In the genomic region with DNA sequence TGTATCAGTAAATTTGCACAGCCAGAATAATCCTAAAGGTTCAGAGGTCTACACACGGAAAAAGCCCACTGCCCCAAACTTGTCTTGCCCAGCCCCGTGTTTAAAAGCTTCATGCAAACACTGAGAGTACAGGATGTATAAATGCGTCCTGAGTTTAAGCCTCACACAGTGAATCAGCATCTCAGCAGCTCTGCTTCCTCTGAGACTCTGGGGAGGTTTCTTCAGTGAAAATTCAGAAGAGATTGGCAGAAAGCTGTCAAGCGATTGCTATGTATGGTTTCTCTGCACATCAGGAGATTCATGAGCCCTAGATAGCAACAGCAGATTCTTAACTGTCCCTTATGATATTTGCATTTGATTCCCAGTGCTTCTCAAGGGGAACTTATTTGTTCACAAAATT, we compare ENCODE assay signal across 10 cellular contexts. TPM values are rescaled to one million over a fixed set of nuclear protein-coding genes. Genes with fewer than 3 reads are reported as not detected.
A peak's percentile ranks its signal among the peaks of the same experiment; 100 is the strongest.
DNase-seq lines count a peak whose midpoint lies in the region; ATAC-seq and TF ChIP-seq lines count a peak whose summit lies in the region.
"Had no signal": no experiment of that assay in that cellular context is flagged by ENCODE, and none has a peak within 500 bp of the region (broad histone marks: within the 10 kb centered on the region; RNA-seq: fewer than 3 reads in every experiment).

No MANE protein-coding gene starts in this region.

- H3K9ac ChIP-seq in neural progenitor cell, result no peak overlapping the region

- TF ChIP-seq CTCF in GM12865 (IDR thresholded peaks at IDR 0.05; ENCODE audit: insufficient read depth, low read depth, low read length, missing control alignments) (no peak), neural progenitor cell (IDR thresholded peaks at IDR 0.05) (no peak)

- peaks cover 6% of the 10 kb centered on the region for H3F3A ChIP-seq in neural progenitor cell (ENCODE audit: low read depth)

- H3K27ac Mint-ChIP-seq in neural progenitor cell, result peak overlapping the region; percentile 35
- H3K27ac Mint-ChIP-seq: T-helper 1 cell treated with Interleukin-12 subunit alpha and Interleukin-12 subunit beta and Interleukin-4 antibody, amounts not matched to agents 30 μg/mL and 1 μg/mL, for 36 hours had no signal

- no peak overlapping the region for H3K27ac ChIP-seq in neural progenitor cell
- H3K27ac ChIP-seq: ascending aorta had no signal

- H3K9me3 ChIP-seq in neural progenitor cell (ENCODE audit: low read depth), result no peaks in the 10 kb centered on the region
- H3K9me3 ChIP-seq: ascending aorta had no signal

- ATAC-seq in GM18870 (IDR thresholded peaks at IDR 0.05; ENCODE audit: unreplicated experiment), result no peak
- ATAC-seq in GM21528 (IDR thresholded peaks at IDR 0.05; ENCODE audit: low FRiP score, unreplicated experiment), result no peak

- no peak overlapping the region for H3K4me3 Mint-ChIP-seq in neural progenitor cell
- H3K4me3 Mint-ChIP-seq: T-helper 1 cell treated with Interleukin-12 subunit alpha and Interleukin-12 subunit beta and Interleukin-4 antibody, amounts not matched to agents 30 μg/mL and 1 μg/mL, for 36 hours had no signal

- DNase-seq in GM12865 (ENCODE audit: low read depth) (peak; percentile 41), NOMO-1 treated with DMSO at 0.1 percent for 48 hours (lab: John Stamatoyannopoulos, UW; ENCODE audit: unreplicated experiment) (peak; percentile 56), dermis blood vessel endothelial cell (peak; percentile 75), neural progenitor cell (ENCODE audit: low spot score) (no peak), SHP77 (lab: John Stamatoyannopoulos, UW) (no peak)
- DNase-seq in stimulated activated CD4-positive, alpha-beta T cell treated with anti-CD3 and anti-CD28 coated beads, Interleukin-2, amount 100 ng/mL, for 48 hours, result no peak

- H3K4me1 Mint-ChIP-seq in neural progenitor cell, result peaks cover 38% of the 10 kb centered on the region

- peaks cover 6% of the 10 kb centered on the region for H3K27me3 Mint-ChIP-seq in neural progenitor cell (ENCODE audit: insufficient read depth, low read depth)

- H3K27me3 ChIP-seq in neural progenitor cell, result no peaks in the 10 kb centered on the region
- H3K27me3 ChIP-seq: ascending aorta had no signal

- H4K20me1 ChIP-seq in neural progenitor cell (ENCODE audit: low read depth), result no peaks in the 10 kb centered on the region

- no peak overlapping the region for H2AFZ ChIP-seq in neural progenitor cell (replicated peaks)

- no peaks in the 10 kb centered on the region for H3K79me2 ChIP-seq in neural progenitor cell (ENCODE audit: low read depth)

- no peaks in the 10 kb centered on the region for H3K36me3 Mint-ChIP-seq in neural progenitor cell

- H3K4me1 ChIP-seq in neural progenitor cell, result peaks cover 17% of the 10 kb centered on the region

- H3K36me3 ChIP-seq in neural progenitor cell, result no peaks in the 10 kb centered on the region
- H3K36me3 ChIP-seq: ascending aorta had no signal

- peak overlapping the region; percentile 53 for H3K4me2 ChIP-seq in neural progenitor cell

- no peak overlapping the region for H3K4me3 ChIP-seq in GM12865 (ENCODE audit: low read depth, low read length)
- no peak overlapping the region for H3K4me3 ChIP-seq in neural progenitor cell
- H3K4me3 ChIP-seq: ascending aorta had no signal

- H3K9me3 Mint-ChIP-seq in neural progenitor cell, result no peaks in the 10 kb centered on the region
- H3K9me3 Mint-ChIP-seq: T-helper 1 cell treated with Interleukin-12 subunit alpha and Interleukin-12 subunit beta and Interleukin-4 antibody, amounts not matched to agents 30 μg/mL and 1 μg/mL, for 36 hours had no signal

RNA-seq across cellular contexts. Expression of a gene that starts 27.1 kb away (rescaled TPM):
- total RNA-seq in dermis blood vessel endothelial cell (3.3 and 9.0 TPM in 2 replicates), neural progenitor cell (ENCODE audit: low replicate concordance) (0.07 and 0.28 TPM in 2 replicates)

Comparison
In these comparisons a context has a peak if more than half of its experiments do, and no peak if none do; other contexts are left out.
1. DNase-seq: peak in GM12865 (single experiment), NOMO-1 treated with DMSO at 0.1 percent for 48 hours (single experiment) and dermis blood vessel endothelial cell (single experiment); none in neural progenitor cell (single experiment), stimulated activated CD4-positive, alpha-beta T cell treated with anti-CD3 and anti-CD28 coated beads, Interleukin-2, amount 100 ng/mL, for 48 hours (0 of 2) and SHP77 (0 of 2).